Comparison of ENCODE assay signal across 11 cellular contexts in genomic region chr7:30870821-30871518, GRCh38. TPM values are rescaled to one million over a fixed set of nuclear protein-coding genes. Genes with fewer than 3 reads are reported as not detected.
DNase-seq lines count a peak whose midpoint lies in the region; ATAC-seq and TF ChIP-seq lines count a peak whose summit lies in the region.
"Had no signal": no experiment of that assay in that cellular context is flagged by ENCODE, and none has a peak within 500 bp of the region (broad histone marks: within the 10 kb centered on the region; RNA-seq: fewer than 3 reads in every experiment).

No MANE protein-coding gene starts in this region.

- no peaks in the 10 kb centered on the region for H3K27me3 ChIP-seq in GM23338 (ENCODE audit: insufficient read depth)
- H3K27me3 ChIP-seq in NT2/D1 (ENCODE audit: insufficient read depth, insufficient read length): no peaks in the 10 kb centered on the region
- H3K27me3 ChIP-seq in mesenchymal stem cell (ENCODE audit: control insufficient read depth in 1 of 2, insufficient read depth in 1 of 2, low read length in 2 of 2): no peaks in the 10 kb centered on the region
- H3K27me3 ChIP-seq in smooth muscle cell (ENCODE audit: low read depth): no peaks in the 10 kb centered on the region
- H3K27me3 ChIP-seq in spleen (replicated peaks in 1 of 7): no peaks in the 10 kb centered on the region

- H3K14ac ChIP-seq in mesenchymal stem cell (ENCODE audit: low read length in 2 of 2): no peak overlapping the region

- H2AK5ac ChIP-seq in mesenchymal stem cell (ENCODE audit: low read length, severe bottlenecking): peak overlapping the region; percentile 71

- H3K4me2 ChIP-seq in GM23338 (no peak overlapping the region), mesenchymal stem cell (ENCODE audit: low read length, poor library complexity, severe bottlenecking) (no peak overlapping the region), smooth muscle cell (no peak overlapping the region)

- H3K36me3 Mint-ChIP-seq in GM23338 (ENCODE audit: low read depth): peaks cover 10% of the 10 kb centered on the region; the same call in 2 of the 3 replicates

- H3K27ac ChIP-seq in GM23338 (ENCODE audit: low read depth): no peak overlapping the region
- no peak overlapping the region for H3K27ac ChIP-seq in mesenchymal stem cell (ENCODE audit: low read length, poor library complexity, severe bottlenecking)
- peak overlapping the region; percentile 20 for H3K27ac ChIP-seq in smooth muscle cell (ENCODE audit: low read depth)
- no peak overlapping the region for H3K27ac ChIP-seq in spleen

- 81% methylated on average over 10 of the region's 10 CpGs for WGBS in mesenchymal stem cell
- WGBS in smooth muscle cell (ENCODE audit: low lambda C conversion rate): 77% methylated on average over 10 of the region's 10 CpGs
- WGBS in spleen, 5 donors: 74 to 84% (median 78%) methylated on average over 5 to 10 of the region's 10 CpGs

- H2BK12ac ChIP-seq in mesenchymal stem cell (ENCODE audit: low read length in 2 of 2): no peak overlapping the region

- no peaks in the 10 kb centered on the region; the same call in 2 of the 3 replicates for H3K9me3 Mint-ChIP-seq in GM23338

- H4K91ac ChIP-seq in mesenchymal stem cell (ENCODE audit: low read length): no peak overlapping the region

- H4K20me1 ChIP-seq in GM23338 (replicated peaks; ENCODE audit: insufficient read depth) (no peaks in the 10 kb centered on the region), smooth muscle cell (ENCODE audit: low read depth) (no peaks in the 10 kb centered on the region)

- H4K8ac ChIP-seq in mesenchymal stem cell (ENCODE audit: low read length): no peak overlapping the region

- H3K9me2 ChIP-seq in GM23338 (ENCODE audit: insufficient read depth): no peaks in the 10 kb centered on the region

- ATAC-seq in GM23338: peak; percentile 61
- ATAC-seq in HG03432 (IDR thresholded peaks at IDR 0.05; ENCODE audit: unreplicated experiment): no peak

- peak; percentile 24 for DNase-seq in GM23338 (ENCODE audit: low spot score)
- no peak for DNase-seq in NT2/D1 (ENCODE audit: low read depth, low spot score)
- DNase-seq in mesenchymal stem cell: no peak
- no peak for DNase-seq in smooth muscle cell (lab: John Stamatoyannopoulos, UW; ENCODE audit: unreplicated experiment)
- no peak for DNase-seq in activated CD8-positive, alpha-beta memory T cell treated with anti-CD3 and anti-CD28 coated beads, Interleukin-2, amount 50 U/mL, for 4 hours
- no peak for DNase-seq in spleen
- DNase-seq: DMS 273 treated with DMSO at 0.1 percent for 48 hours, Karpas-422, MM.1S, SHP77 treated with DMSO at 0.1 percent for 48 hours had no signal

- H3K4me1 ChIP-seq in GM23338 (ENCODE audit: insufficient read depth) (no peaks in the 10 kb centered on the region), NT2/D1 (ENCODE audit: insufficient read depth, insufficient read length) (peaks cover 3% of the 10 kb centered on the region), mesenchymal stem cell (ENCODE audit: control insufficient read depth, insufficient read depth, low read depth, low read length) (peaks cover 10% of the 10 kb centered on the region), smooth muscle cell (ENCODE audit: low read depth) (no peaks in the 10 kb centered on the region), spleen (peaks cover 0 to 8% (median 0%) of the 10 kb centered on the region in 6 donors)

- no peak overlapping the region for H2BK120ac ChIP-seq in mesenchymal stem cell (ENCODE audit: low read depth, low read length)

- H3K23ac ChIP-seq in mesenchymal stem cell (ENCODE audit: low read length in 2 of 2): no peak overlapping the region

- no peak overlapping the region for H3K18ac ChIP-seq in mesenchymal stem cell (ENCODE audit: low read depth in 1 of 2, low read length in 2 of 2)

- H3K9ac ChIP-seq in NT2/D1 (ENCODE audit: insufficient read length, low read depth) (peak overlapping the region; percentile 29), mesenchymal stem cell (ENCODE audit: low read length) (no peak overlapping the region), smooth muscle cell (ENCODE audit: low read depth) (no peak overlapping the region)

- intact Hi-C loops in spleen (cut with DNase I; ENCODE audit: low total_unique reads): no loop called here

- H3K4me3 Mint-ChIP-seq in GM23338: no peak overlapping the region

- H2BK15ac ChIP-seq in mesenchymal stem cell (ENCODE audit: low read depth, poor library complexity, severe bottlenecking): no peak overlapping the region

- H3K4ac ChIP-seq in mesenchymal stem cell (ENCODE audit: low read depth in 1 of 2, low read length in 2 of 2): no peak overlapping the region

- H2AFZ ChIP-seq in GM23338 (no peak overlapping the region), mesenchymal stem cell (ENCODE audit: low read depth, low read length) (no peak overlapping the region), smooth muscle cell (ENCODE audit: low read depth) (no peak overlapping the region)

- H3K79me1 ChIP-seq in mesenchymal stem cell (replicated peaks; ENCODE audit: low read length, poor library complexity, severe bottlenecking): no peaks in the 10 kb centered on the region

- no peak overlapping the region for H2BK5ac ChIP-seq in mesenchymal stem cell (ENCODE audit: low read depth, low read length, poor library complexity, severe bottlenecking)

- no peak for TF ChIP-seq CTCF in GM23338 (conservative IDR thresholded peaks at IDR 0.05; ENCODE audit: low read depth in 2 of 2)
- no peak for TF ChIP-seq CTCF in smooth muscle cell (IDR thresholded peaks at IDR 0.05; ENCODE audit: borderline replicate concordance, insufficient read depth, poor library complexity, severe bottlenecking)
- no peak for TF ChIP-seq CTCF in spleen (IDR thresholded peaks at IDR 0.05 in 8 of 11, conservative IDR thresholded peaks at IDR 0.05 in 3 of 11)

- no peak overlapping the region for H3K27ac Mint-ChIP-seq in GM23338

- H3K4me1 Mint-ChIP-seq in GM23338: no peaks in the 10 kb centered on the region

- H3K36me3 ChIP-seq in GM23338 (ENCODE audit: insufficient read depth) (no peaks in the 10 kb centered on the region), NT2/D1 (ENCODE audit: insufficient read depth, insufficient read length, low read length) (peaks cover 24% of the 10 kb centered on the region), mesenchymal stem cell (ENCODE audit: control insufficient read depth in 1 of 2, insufficient read depth in 2 of 2, low read depth in 1 of 2, low read length in 2 of 2) (peaks cover 57 to 80% of the 10 kb centered on the region in 2 experiments), smooth muscle cell (ENCODE audit: low read depth) (no peaks in the 10 kb centered on the region), spleen (peaks cover 0 to 44% (median 2%) of the 10 kb centered on the region in 6 donors)

- no peaks in the 10 kb centered on the region for H3K79me2 ChIP-seq in GM23338 (replicated peaks; ENCODE audit: insufficient read depth)
- no peaks in the 10 kb centered on the region for H3K79me2 ChIP-seq in smooth muscle cell (ENCODE audit: low read depth)

- peaks cover 3% of the 10 kb centered on the region for H3K27me3 Mint-ChIP-seq in GM23338 (ENCODE audit: insufficient read depth, low read depth, poor library complexity)

- no peak for TF ChIP-seq POLR2A in spleen (IDR thresholded peaks at IDR 0.05)

- H3K4me3 ChIP-seq in GM23338: no peak overlapping the region
- H3K4me3 ChIP-seq in NT2/D1 (ENCODE audit: insufficient read length, low read depth): no peak overlapping the region
- no peak overlapping the region for H3K4me3 ChIP-seq in mesenchymal stem cell (ENCODE audit: insufficient read depth in 1 of 2, low read depth in 1 of 2, low read length in 2 of 2)
- H3K4me3 ChIP-seq in smooth muscle cell: no peak overlapping the region
- no peak overlapping the region for H3K4me3 ChIP-seq in spleen

- H3K9me3 ChIP-seq in NT2/D1 (ENCODE audit: insufficient read depth, low read length) (no peaks in the 10 kb centered on the region), mesenchymal stem cell (ENCODE audit: control insufficient read depth, low read length) (no peaks in the 10 kb centered on the region), smooth muscle cell (replicated peaks; ENCODE audit: low read depth) (no peaks in the 10 kb centered on the region), spleen (peaks cover 0 to 9% (median 0%) of the 10 kb centered on the region in 8 donors)

- no peaks in the 10 kb centered on the region for H3F3A ChIP-seq in GM23338 (replicated peaks; ENCODE audit: low read depth)
- no peaks in the 10 kb centered on the region for H3F3A ChIP-seq in smooth muscle cell (ENCODE audit: low read depth)

TF ChIP-seq in GM23338, 12 proteins besides CTCF, POLR2A, EP300 and RAD21 (continues in another document):
- no peak for TF ChIP-seq ZNF331 (CRISPR knock-in tag; IDR thresholded peaks at IDR 0.05; ENCODE audit: low read depth)
- TF ChIP-seq, protein P1, sequence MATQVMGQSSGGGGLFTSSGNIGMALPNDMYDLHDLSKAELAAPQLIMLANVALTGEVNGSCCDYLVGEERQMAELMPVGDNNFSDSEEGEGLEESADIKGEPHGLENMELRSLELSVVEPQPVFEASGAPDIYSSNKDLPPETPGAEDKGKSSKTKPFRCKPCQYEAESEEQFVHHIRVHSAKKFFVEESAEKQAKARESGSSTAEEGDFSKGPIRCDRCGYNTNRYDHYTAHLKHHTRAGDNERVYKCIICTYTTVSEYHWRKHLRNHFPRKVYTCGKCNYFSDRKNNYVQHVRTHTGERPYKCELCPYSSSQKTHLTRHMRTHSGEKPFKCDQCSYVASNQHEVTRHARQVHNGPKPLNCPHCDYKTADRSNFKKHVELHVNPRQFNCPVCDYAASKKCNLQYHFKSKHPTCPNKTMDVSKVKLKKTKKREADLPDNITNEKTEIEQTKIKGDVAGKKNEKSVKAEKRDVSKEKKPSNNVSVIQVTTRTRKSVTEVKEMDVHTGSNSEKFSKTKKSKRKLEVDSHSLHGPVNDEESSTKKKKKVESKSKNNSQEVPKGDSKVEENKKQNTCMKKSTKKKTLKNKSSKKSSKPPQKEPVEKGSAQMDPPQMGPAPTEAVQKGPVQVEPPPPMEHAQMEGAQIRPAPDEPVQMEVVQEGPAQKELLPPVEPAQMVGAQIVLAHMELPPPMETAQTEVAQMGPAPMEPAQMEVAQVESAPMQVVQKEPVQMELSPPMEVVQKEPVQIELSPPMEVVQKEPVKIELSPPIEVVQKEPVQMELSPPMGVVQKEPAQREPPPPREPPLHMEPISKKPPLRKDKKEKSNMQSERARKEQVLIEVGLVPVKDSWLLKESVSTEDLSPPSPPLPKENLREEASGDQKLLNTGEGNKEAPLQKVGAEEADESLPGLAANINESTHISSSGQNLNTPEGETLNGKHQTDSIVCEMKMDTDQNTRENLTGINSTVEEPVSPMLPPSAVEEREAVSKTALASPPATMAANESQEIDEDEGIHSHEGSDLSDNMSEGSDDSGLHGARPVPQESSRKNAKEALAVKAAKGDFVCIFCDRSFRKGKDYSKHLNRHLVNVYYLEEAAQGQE (IDR thresholded peaks at IDR 0.05; ENCODE audit: unreplicated experiment): no peak
- TF ChIP-seq POLR2AphosphoS5 (IDR thresholded peaks at IDR 0.05; ENCODE audit: low read depth): no peak

RNA-seq across cellular contexts. Expression of gene AQP1, which starts 40.7 kb away (rescaled TPM):
- 0.28 TPM in 1 of 2 replicates, not detected in the other for total RNA-seq in GM23338 (2014; rRNA removed; shearing (Covaris generic))
- polyA plus RNA-seq in GM23338 (2016; fragmentation: Nextera tagmentation; extraction: Ambion mirVana) (not detected in 2 replicates), smooth muscle cell (2,039 and 2,747 TPM in 2 replicates), spleen (10 to 100 TPM in 2 of 3 donors, 1 to 10 TPM in 1; 4.4 to 34.3 (median 16.2) TPM)
- polyA plus RNA-seq in mesenchymal stem cell (2013, experiment 1 of 2): 1.0 TPM
- polyA plus RNA-seq in mesenchymal stem cell (2013, experiment 2 of 2): 0.86 TPM
- total RNA-seq in smooth muscle cell (2,330 and 2,442 TPM in 2 replicates), spleen (10 to 100 TPM; 17.1 to 32.7 (median 23.2) TPM)

Comparison
In these comparisons a context has a peak if more than half of its experiments do, and no peak if none do; other contexts are left out.
1. RNA of gene AQP1, which starts 40.7 kb away (total RNA-seq): 2,330 to 2,442 TPM in smooth muscle cell; 17.1 to 32.7 TPM in spleen and 0.28 TPM in GM23338; every median in the first group is over 10 times any median in the second.